ENCODE assay signal across 2 cellular contexts in genomic region chr7:25496394-25497103, GRCh38.
TF ChIP-seq lines count a peak whose summit lies in the region.

No MANE protein-coding gene starts in this region.

TF ChIP-seq in HepG2, 621 proteins besides CTCF, POLR2A, EP300 and RAD21 (continued from another document):
- TF ChIP-seq NCOA5 (CRISPR knock-in tag; IDR thresholded peaks at IDR 0.05) = no peak

TF ChIP-seq in SK-N-SH treated with all-trans-retinoic acid at 6 μM for 48 hours, 23 proteins besides CTCF, POLR2A, EP300 and RAD21 (continued from another document):
- TF ChIP-seq TSHZ2 (CRISPR knock-in tag; IDR thresholded peaks at IDR 0.05) (no peak), OSR1 (CRISPR knock-in tag; IDR thresholded peaks at IDR 0.05) (no peak), RARB (CRISPR knock-in tag; IDR thresholded peaks at IDR 0.05) (no peak), ZFP3 (CRISPR knock-in tag; IDR thresholded peaks at IDR 0.05) (no peak), ZC3H10 (CRISPR knock-in tag; IDR thresholded peaks at IDR 0.05) (no peak), ZNF70 (CRISPR knock-in tag; IDR thresholded peaks at IDR 0.05) (no peak), ZNF565 (CRISPR knock-in tag; conservative IDR thresholded peaks at IDR 0.05; ENCODE audit: low read depth) (no peak), CSRNP3 (CRISPR knock-in tag; IDR thresholded peaks at IDR 0.05) (no peak), ZFP30 (CRISPR knock-in tag; IDR thresholded peaks at IDR 0.05) (no peak), ZNF8 (CRISPR knock-in tag; IDR thresholded peaks at IDR 0.05) (no peak), TOX (CRISPR knock-in tag; IDR thresholded peaks at IDR 0.05; ENCODE audit: borderline replicate concordance) (no peak)
